Comparison of ENCODE assay signal across 8 cellular contexts in genomic region chr5:58462623-58463230, GRCh38.
DNase-seq lines count a peak whose midpoint lies in the region; ATAC-seq and TF ChIP-seq lines count a peak whose summit lies in the region.

No MANE protein-coding gene starts in this region.

- H3K27ac ChIP-seq in 22Rv1 = no peak overlapping the region

- ATAC-seq in GM21526 (IDR thresholded peaks at IDR 0.05; ENCODE audit: low FRiP score, unreplicated experiment) (no peak), HG03342 (IDR thresholded peaks at IDR 0.05; ENCODE audit: unreplicated experiment) (no peak)

- DNase-seq in DMS 273 (lab: John Stamatoyannopoulos, UW; ENCODE audit: unreplicated experiment) (peak; percentile 76), NCI-H146 (lab: John Stamatoyannopoulos, UW) (peak; percentile 35), fibroblast of the conjunctiva (ENCODE audit: low read depth) (peak; percentile 43), putamen (ENCODE audit: low spot score) (peak; percentile 63)
- peak; percentile 31 for DNase-seq in activated CD4-positive, alpha-beta T cell treated with anti-CD3 and anti-CD28 coated beads, Interleukin-2, amount 50 U/mL, for 1 hour

- peak; percentile 69 for TF ChIP-seq CTCF in 22Rv1 (IDR thresholded peaks at IDR 0.05)
